In the genomic region with DNA sequence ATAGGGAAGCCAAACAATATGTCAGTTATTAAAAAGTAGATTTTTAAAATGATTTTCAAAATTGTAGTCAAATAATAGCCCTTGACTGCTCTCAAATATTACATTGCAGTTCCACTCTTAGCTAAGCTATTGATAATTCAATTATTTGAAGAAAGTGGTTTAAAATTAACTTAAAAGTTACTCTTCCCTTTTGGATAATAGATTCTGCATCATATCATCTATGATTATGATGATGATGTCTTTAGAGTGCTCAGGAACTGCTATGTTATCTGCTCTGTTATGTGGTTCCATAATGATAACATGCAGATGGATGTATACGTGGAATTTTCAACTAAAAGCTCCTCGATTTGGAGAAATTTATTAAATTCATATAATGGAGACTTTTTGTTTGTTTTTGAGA, we compare ENCODE assay signal across 26 cellular contexts.
"Had no signal": no experiment of that assay in that cellular context is flagged by ENCODE, and none has a peak within 500 bp of the region (broad histone marks: within the 10 kb centered on the region; RNA-seq: fewer than 3 reads in every experiment).

No MANE protein-coding gene starts in this region.

- DNase-seq: stimulated activated CD4-positive, alpha-beta T cell treated with anti-CD3 and anti-CD28 coated beads, Interleukin-2, amount 100 ng/mL, for 48 hours; stimulated activated CD4-positive, alpha-beta T cell treated with anti-CD3 and anti-CD28 coated beads, Interleukin-4, amount 100 ng/mL, for 1 hour; stimulated activated CD4-positive, alpha-beta T cell treated with anti-CD3 and anti-CD28 coated beads, Interleukin-4, amount 100 ng/mL, for 24 hours; stimulated activated CD4-positive, alpha-beta T cell treated with anti-CD3 and anti-CD28 coated beads, Interleukin-4, amount 100 ng/mL, for 4 hours; stimulated activated CD8-positive, alpha-beta memory T cell treated with anti-CD3 and anti-CD28 coated beads, Interleukin-4, amount 100 ng/mL, for 48 hours; stimulated activated naive B cell treated with anti-CD40 and anti-IgM and Interleukin-4, amounts not matched to agents 10 μg/mL and 1 μg/mL and 100 μg/mL, for 72 hours; stimulated activated naive CD4-positive, alpha-beta T cell; stimulated activated naive CD4-positive, alpha-beta T cell treated with Interleukin-2 at 50 U/mL for 16 hours; stimulated activated naive CD8-positive, alpha-beta T cell treated with anti-CD3 and anti-CD28 coated beads, Interleukin-15, amount 100 ng/mL, for 72 hours; stimulated activated naive CD8-positive, alpha-beta T cell treated with anti-CD3 and anti-CD28 coated beads, Interleukin-15, Interleukin-2, amounts not matched to agents 100 U/mL and 50 U/mL, for 24 hours; stomach; substantia nigra; testis; thyroid gland; tibial artery; transverse colon; trophoblast cell; upper lobe of right lung; uterus had no signal

- H3K4me1 ChIP-seq: stomach, suprapubic skin, testis, thyroid gland, tibial artery, upper lobe of left lung, upper lobe of right lung, uterus had no signal

- H3K9me3 ChIP-seq: stomach, suprapubic skin, testis, thoracic aorta, thyroid gland, tibial artery, tibial nerve, transverse colon, upper lobe of left lung, upper lobe of right lung, uterus, vagina had no signal

- H3K36me3 ChIP-seq: stomach, suprapubic skin, thoracic aorta, thyroid gland, tibial artery, tibial nerve, transverse colon, upper lobe of left lung, upper lobe of right lung, uterus, vagina had no signal

- H3K4me3 ChIP-seq: stomach, suprapubic skin, testis, thoracic aorta, thyroid gland, tibial artery, tibial nerve, transverse colon, upper lobe of left lung, upper lobe of right lung, uterus, vagina had no signal

- H3K27me3 ChIP-seq: stomach, suprapubic skin, testis, thyroid gland, tibial artery, tibial nerve, transverse colon, upper lobe of left lung, upper lobe of right lung, uterus, vagina had no signal

- H3K27ac ChIP-seq: stomach, suprapubic skin, testis, thoracic aorta, thyroid gland, tibial artery, tibial nerve, upper lobe of left lung, upper lobe of right lung, vagina had no signal

- ATAC-seq: stimulated activated effector memory CD8-positive, alpha-beta T cell treated with anti-CD3 and anti-CD28 coated beads, Interleukin-12 subunit alpha, Interleukin-12 subunit beta, amount 100 ng/mL, for 72 hours; stimulated activated memory B cell treated with anti-CD40 and anti-IgM and Interleukin-4, amounts not matched to agents 10 μg/mL and 1 μg/mL and 100 μg/mL, for 72 hours; stimulated activated naive B cell treated with anti-CD40 and anti-IgM and Interleukin-4, amounts not matched to agents 10 μg/mL and 1 μg/mL and 100 μg/mL, for 72 hours; stimulated activated naive CD8-positive, alpha-beta T cell treated with anti-CD3 and anti-CD28 coated beads, Interleukin-15, amount 100 ng/mL, for 72 hours; stimulated activated naive CD8-positive, alpha-beta T cell treated with anti-CD3 and anti-CD28 coated beads, Interleukin-15, Interleukin-2, amounts not matched to agents 100 U/mL and 50 U/mL, for 24 hours; upper lobe of right lung had no signal
